1 cellular context compared by ENCODE assay signal in genomic region chr4:159021597-159022385, GRCh38.
TF ChIP-seq lines count a peak whose summit lies in the region.

No MANE protein-coding gene starts in this region.

TF ChIP-seq in GM23338, 12 proteins besides CTCF, POLR2A, EP300 and RAD21 (continued from another document):
- peak; percentile 98 for TF ChIP-seq ZNF462 (CRISPR knock-in tag; IDR thresholded peaks at IDR 0.05)
- TF ChIP-seq EZH2phosphoT487 (IDR thresholded peaks at IDR 0.05; ENCODE audit: unreplicated experiment): no peak
- no peak for TF ChIP-seq EZH2 (IDR thresholded peaks at IDR 0.05; ENCODE audit: low read depth, unreplicated experiment)
- peak; percentile 62; the same call in 1 of the 2 replicates for TF ChIP-seq NANOG (IDR thresholded peaks at IDR 0.05; ENCODE audit: borderline replicate concordance)
- TF ChIP-seq REST (IDR thresholded peaks at IDR 0.05; ENCODE audit: unreplicated experiment): no peak
- TF ChIP-seq ZNF114 (CRISPR knock-in tag; IDR thresholded peaks at IDR 0.05): no peak
